In the genomic region with DNA sequence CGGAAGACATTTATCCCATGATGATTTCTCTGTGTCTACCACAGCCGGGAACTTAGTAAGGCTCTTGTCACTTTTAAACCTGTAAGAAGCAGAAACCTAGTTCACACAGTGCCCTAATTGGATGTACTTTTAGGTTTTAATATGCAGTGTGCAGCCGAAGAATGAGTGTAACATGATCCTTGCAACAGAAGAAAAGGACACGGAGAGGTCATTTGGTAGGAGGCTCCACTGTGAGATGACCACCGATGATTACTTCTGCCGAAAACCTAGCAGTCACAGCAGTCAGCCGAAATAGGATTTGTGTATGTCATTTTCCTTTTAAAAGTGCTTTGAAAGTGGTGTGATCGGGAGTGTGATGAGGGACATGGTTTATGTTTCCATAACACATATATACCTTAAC, we compare ENCODE assay signal across 18 cellular contexts. TPM values are rescaled to one million over a fixed set of nuclear protein-coding genes. Genes with fewer than 3 reads are reported as not detected.
DNase-seq lines count a peak whose midpoint lies in the region; ATAC-seq and TF ChIP-seq lines count a peak whose summit lies in the region.
"Had no signal": no experiment of that assay in that cellular context is flagged by ENCODE, and none has a peak within 500 bp of the region (broad histone marks: within the 10 kb centered on the region; RNA-seq: fewer than 3 reads in every experiment).

No MANE protein-coding gene starts in this region.

- H2AFZ ChIP-seq in neural progenitor cell (replicated peaks), result peak overlapping the region; percentile 10

- no peak overlapping the region for H3K4me2 ChIP-seq in neural progenitor cell
- H3K4me2 ChIP-seq: BLaER1 had no signal

- H3K9me3 ChIP-seq in neural progenitor cell (ENCODE audit: low read depth) (no peaks in the 10 kb centered on the region), aorta (ENCODE audit: control insufficient read depth, low read length) (no peaks in the 10 kb centered on the region)
- H3K9me3 ChIP-seq: BLaER1 had no signal

- peak; percentile 15 for ATAC-seq in aorta (ENCODE audit: low FRiP score)
- ATAC-seq in HG02759 (IDR thresholded peaks at IDR 0.05; ENCODE audit: unreplicated experiment), result no peak

- H3K27me3 Mint-ChIP-seq in neural progenitor cell (ENCODE audit: insufficient read depth, low read depth), result peaks cover 18% of the 10 kb centered on the region
- peaks cover 44% of the 10 kb centered on the region for H3K27me3 Mint-ChIP-seq in activated CD4-positive, alpha-beta T cell treated with anti-CD3 and anti-CD28 coated beads, Interleukin-2, amount 10 ng/mL, durations not matched to agents 24 days and 14 days

- H3K4me1 ChIP-seq in neural progenitor cell (no peaks in the 10 kb centered on the region), aorta (ENCODE audit: control insufficient read depth in 1 of 2, insufficient read depth in 2 of 2, low read length in 2 of 2) (peaks cover 0 to 1% of the 10 kb centered on the region in 2 donors)

- no peak for TF ChIP-seq CTCF in neural progenitor cell (IDR thresholded peaks at IDR 0.05)

- H3K27ac Mint-ChIP-seq in neural progenitor cell, result no peak overlapping the region
- no peak overlapping the region for H3K27ac Mint-ChIP-seq in activated CD4-positive, alpha-beta T cell treated with anti-CD3 and anti-CD28 coated beads, Interleukin-2, amount 10 ng/mL, durations not matched to agents 24 days and 14 days
- H3K27ac Mint-ChIP-seq: CD4-positive, CD25-positive, alpha-beta regulatory T cell; IgD-negative memory B cell had no signal

- peaks cover 40% of the 10 kb centered on the region for H3K4me1 Mint-ChIP-seq in neural progenitor cell
- no peaks in the 10 kb centered on the region for H3K4me1 Mint-ChIP-seq in activated CD4-positive, alpha-beta T cell treated with anti-CD3 and anti-CD28 coated beads, Interleukin-2, amount 10 ng/mL, durations not matched to agents 24 days and 14 days

- H3K27ac ChIP-seq in neural progenitor cell (no peak overlapping the region), aorta (ENCODE audit: low read depth in 1 of 2, low read length in 2 of 2) (no peak overlapping the region)
- H3K27ac ChIP-seq: 22Rv1, BLaER1 had no signal

- no peaks in the 10 kb centered on the region for H4K20me1 ChIP-seq in neural progenitor cell (ENCODE audit: low read depth)

- no peaks in the 10 kb centered on the region for H3K36me3 Mint-ChIP-seq in neural progenitor cell
- no peaks in the 10 kb centered on the region for H3K36me3 Mint-ChIP-seq in activated CD4-positive, alpha-beta T cell treated with anti-CD3 and anti-CD28 coated beads, Interleukin-2, amount 10 ng/mL, durations not matched to agents 24 days and 14 days (ENCODE audit: low read depth)
- H3K36me3 Mint-ChIP-seq: CD4-positive, CD25-positive, alpha-beta regulatory T cell; IgD-negative memory B cell had no signal

- no peak overlapping the region for H3K4me3 Mint-ChIP-seq in neural progenitor cell
- no peak overlapping the region for H3K4me3 Mint-ChIP-seq in activated CD4-positive, alpha-beta T cell treated with anti-CD3 and anti-CD28 coated beads, Interleukin-2, amount 10 ng/mL, durations not matched to agents 24 days and 14 days
- H3K4me3 Mint-ChIP-seq: CD4-positive, CD25-positive, alpha-beta regulatory T cell; IgD-negative memory B cell had no signal

- intact Hi-C loops in aorta (cut with DNase I), result no loop called here
- intact Hi-C loops in activated CD4-positive, alpha-beta T cell treated with anti-CD3 and anti-CD28 coated beads, Interleukin-2, amount 10 ng/mL, durations not matched to agents 24 days and 14 days (cut with micrococcal nuclease), result no loop called here

- H3K4me3 ChIP-seq in neural progenitor cell, result no peak overlapping the region
- no peak overlapping the region for H3K4me3 ChIP-seq in aorta (ENCODE audit: low read length in 2 of 2)
- H3K4me3 ChIP-seq: BLaER1 had no signal

- H3K9me3 Mint-ChIP-seq in neural progenitor cell, result no peaks in the 10 kb centered on the region
- H3K9me3 Mint-ChIP-seq in activated CD4-positive, alpha-beta T cell treated with anti-CD3 and anti-CD28 coated beads, Interleukin-2, amount 10 ng/mL, durations not matched to agents 24 days and 14 days, result no peaks in the 10 kb centered on the region
- H3K9me3 Mint-ChIP-seq: CD4-positive, CD25-positive, alpha-beta regulatory T cell; IgD-negative memory B cell had no signal

- H3K36me3 ChIP-seq in neural progenitor cell (no peaks in the 10 kb centered on the region), aorta (ENCODE audit: control insufficient read depth in 1 of 2, insufficient read depth in 2 of 2, low read length in 1 of 2) (no peaks in the 10 kb centered on the region)
- H3K36me3 ChIP-seq: BLaER1 had no signal

- DNase-seq in NCI-H82 (lab: John Stamatoyannopoulos, UW) (peak; percentile 6), NCI-H82 treated with DMSO at 0.1 percent for 48 hours (lab: John Stamatoyannopoulos, UW; ENCODE audit: unreplicated experiment) (no peak), left kidney (ENCODE audit: low read depth, low spot score) (peak; percentile 71), neural progenitor cell (ENCODE audit: low spot score) (no peak), aorta (no peak), NCI-H146 (lab: John Stamatoyannopoulos, UW) (no peak)
- no peak for DNase-seq in activated CD4-positive, alpha-beta T cell treated with anti-CD3 and anti-CD28 coated beads, Interleukin-2, amount 10 ng/mL, durations not matched to agents 24 days and 14 days
- DNase-seq: AML-193; CD4-positive, CD25-positive, alpha-beta regulatory T cell; DMS53; GF-D8; HCEC 1CT had no signal

- H3K79me2 ChIP-seq in neural progenitor cell (ENCODE audit: low read depth), result no peaks in the 10 kb centered on the region

- peaks cover 6% of the 10 kb centered on the region for H3F3A ChIP-seq in neural progenitor cell (ENCODE audit: low read depth)

- H3K9ac ChIP-seq in neural progenitor cell, result no peak overlapping the region
- H3K9ac ChIP-seq: BLaER1 had no signal

- 74 to 80% methylated on average over 8 of the region's 8 CpGs for WGBS in aorta, 2 donors

- peaks cover 27% of the 10 kb centered on the region for H3K27me3 ChIP-seq in neural progenitor cell
- H3K27me3 ChIP-seq in aorta (ENCODE audit: control insufficient read depth in 1 of 2, insufficient read depth in 2 of 2, low read length in 1 of 2), result peaks cover 0 to 3% of the 10 kb centered on the region in 2 donors

RNA-seq across cellular contexts. Expression of a gene that starts 6.8 kb away (rescaled TPM):
- total RNA-seq in neural progenitor cell (ENCODE audit: low replicate concordance) (0.25 and 4.7 TPM in 2 replicates), aorta (1 to 10 TPM in 1 of 2 donors, under 1 TPM in 1; 0.78 to 7.4 TPM)
- under 1 TPM in 1 of 2 donors, not detected in 1; 0.25 TPM for polyA plus RNA-seq in aorta
- 0.62 and 0.77 TPM in 2 replicates for total RNA-seq in activated CD4-positive, alpha-beta T cell treated with anti-CD3 and anti-CD28 coated beads, Interleukin-2, amount 10 ng/mL, durations not matched to agents 24 days and 14 days
- total RNA-seq: A673, HT1080 had no signal
- polyA plus RNA-seq: IgD-negative memory B cell had no signal

Comparison
In these comparisons a context has a peak if more than half of its experiments do, and no peak if none do; other contexts are left out.
1. DNase-seq: peak in NCI-H82 (single experiment) and left kidney (single experiment); none in NCI-H82 treated with DMSO at 0.1 percent for 48 hours (single experiment), neural progenitor cell (single experiment), aorta (0 of 2), activated CD4-positive, alpha-beta T cell treated with anti-CD3 and anti-CD28 coated beads, Interleukin-2, amount 10 ng/mL, durations not matched to agents 24 days and 14 days (single experiment) and NCI-H146 (single experiment).